Comparison of ENCODE assay signal across 13 cellular contexts in the genomic region with DNA sequence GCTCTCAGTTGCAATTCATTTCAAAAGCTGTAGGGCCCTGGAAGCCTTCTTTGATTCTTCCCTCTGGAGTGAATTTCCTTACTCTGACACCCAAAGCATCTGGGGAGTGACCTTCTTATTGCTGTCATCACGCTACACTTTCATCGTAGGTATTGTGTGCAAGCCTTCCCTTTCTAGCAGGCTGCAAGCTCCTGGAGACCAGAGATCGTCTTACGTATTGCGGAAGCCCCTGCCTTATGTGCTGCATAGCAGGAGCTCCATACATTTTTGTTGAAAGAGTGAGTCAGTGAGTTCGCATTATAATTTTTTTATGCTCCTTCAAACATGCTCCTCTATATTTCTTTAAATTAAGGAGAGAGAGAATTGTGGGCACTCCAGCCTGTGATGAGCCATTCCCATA. TPM values are rescaled to one million over a fixed set of nuclear protein-coding genes. Genes with fewer than 3 reads are reported as not detected.
A peak's percentile ranks its signal among the peaks of the same experiment; 100 is the strongest.
DNase-seq lines count a peak whose midpoint lies in the region; TF ChIP-seq lines count a peak whose summit lies in the region.
"Had no signal": no experiment of that assay in that cellular context is flagged by ENCODE, and none has a peak within 500 bp of the region (broad histone marks: within the 10 kb centered on the region; RNA-seq: fewer than 3 reads in every experiment).

No MANE protein-coding gene starts in this region.

- WGBS in sigmoid colon, 2 donors, result 81 to 87% methylated on average over 6 of the region's 6 CpGs

- H3K27ac Mint-ChIP-seq in osteocyte (ENCODE audit: unreplicated experiment), result peak overlapping the region; percentile 39
- H3K27ac Mint-ChIP-seq: CD4-positive, CD25-positive, alpha-beta regulatory T cell; GM23338 had no signal

- peak; percentile 37 for DNase-seq in AG04449 (ENCODE audit: low read depth, low spot score)
- no peak for DNase-seq in SJCRH30
- DNase-seq in choroid plexus epithelial cell (ENCODE audit: low read depth), result peak; percentile 68
- no peak for DNase-seq in osteocyte (ENCODE audit: extremely low spot score, unreplicated experiment)
- no peak for DNase-seq in NCI-H2081 treated with DMSO at 0.1 percent for 48 hours (lab: John Stamatoyannopoulos, UW)
- no peak for DNase-seq in sigmoid colon
- no peak for DNase-seq in NOMO-1 treated with dmso at 0.1 percent for 144 hours (lab: John Stamatoyannopoulos, UW; ENCODE audit: unreplicated experiment)
- DNase-seq: 8988T; CD4-positive, CD25-positive, alpha-beta regulatory T cell; H7 had no signal

- H3K36me3 Mint-ChIP-seq in osteocyte (ENCODE audit: unreplicated experiment), result no peaks in the 10 kb centered on the region
- H3K36me3 Mint-ChIP-seq: CD4-positive, CD25-positive, alpha-beta regulatory T cell had no signal

- H3K4me3 ChIP-seq in AG04449 (ENCODE audit: low read depth, low read length), result no peak overlapping the region
- no peak overlapping the region for H3K4me3 ChIP-seq in SJCRH30
- no peak overlapping the region for H3K4me3 ChIP-seq in choroid plexus epithelial cell (ENCODE audit: low read depth, low read length)
- no peak overlapping the region for H3K4me3 ChIP-seq in sigmoid colon
- H3K4me3 ChIP-seq: BLaER1 treated with 17β-estradiol and CSF1 and Interleukin-3, amounts not matched to agents 10 nM and 100 nM; GM23338 had no signal

- H3K4me1 ChIP-seq in SJCRH30 (peaks cover 29% of the 10 kb centered on the region), sigmoid colon (no peaks in the 10 kb centered on the region)

- POLR2A ChIA-PET in AG04449 (lab: Yijun Ruan, JAX), result interaction anchor here (1.3 kb wide), 1 partner anchor 21 kb away, joined by 4 read pairs; the partner anchor contains the start of gene TMEM218

- H3K27ac ChIP-seq in SJCRH30, result 0 out of 2 replicates have a peak overlapping the region, but pooled peaks have one; percentile 14
- no peak overlapping the region for H3K27ac ChIP-seq in sigmoid colon
- H3K27ac ChIP-seq: BLaER1 treated with 17β-estradiol and CSF1 and Interleukin-3, amounts not matched to agents 10 nM and 100 nM had no signal

- H3K9me3 ChIP-seq in SJCRH30 (replicated peaks) (0 out of 2 replicates have a peak, but pooled peaks cover 2% of the 10 kb centered on the region), sigmoid colon (no peaks in the 10 kb centered on the region)
- H3K9me3 ChIP-seq: BLaER1 treated with 17β-estradiol and CSF1 and Interleukin-3, amounts not matched to agents 10 nM and 100 nM had no signal

- intact Hi-C loops in sigmoid colon (cut with DNase I), result no loop called here

- peaks cover 30% of the 10 kb centered on the region for H3K4me1 Mint-ChIP-seq in osteocyte (ENCODE audit: unreplicated experiment)
- H3K4me1 Mint-ChIP-seq: CD4-positive, CD25-positive, alpha-beta regulatory T cell had no signal

- no peak for TF ChIP-seq CTCF in AG04449 (IDR thresholded peaks at IDR 0.05; ENCODE audit: insufficient read depth, low read length, missing control alignments)
- TF ChIP-seq CTCF in choroid plexus epithelial cell (conservative IDR thresholded peaks at IDR 0.05; ENCODE audit: low read depth, low read length), result no peak
- no peak for TF ChIP-seq CTCF in osteocyte (IDR thresholded peaks at IDR 0.05)
- TF ChIP-seq CTCF in sigmoid colon (IDR thresholded peaks at IDR 0.05), result no peak

- no peaks in the 10 kb centered on the region for H3K27me3 ChIP-seq in SJCRH30
- peaks cover 0 to 10% (median 0%) of the 10 kb centered on the region in 3 donors for H3K27me3 ChIP-seq in sigmoid colon
- H3K27me3 ChIP-seq: BLaER1 treated with 17β-estradiol and CSF1 and Interleukin-3, amounts not matched to agents 10 nM and 100 nM had no signal

- H3K9me3 Mint-ChIP-seq in osteocyte (ENCODE audit: unreplicated experiment), result no peaks in the 10 kb centered on the region
- H3K9me3 Mint-ChIP-seq: GM23338 had no signal

- no peaks in the 10 kb centered on the region for H3K27me3 Mint-ChIP-seq in osteocyte (ENCODE audit: unreplicated experiment)

- CTCF ChIA-PET in AG04449 (lab: Yijun Ruan, JAX), result interaction anchor here (0.6 to 3.5 kb wide), 6 partner anchors 8 to 216 kb away, joined by 3 to 23 read pairs (median 6); partner anchors contain the start of gene TMEM218

- no peak overlapping the region for H3K4me3 Mint-ChIP-seq in osteocyte (ENCODE audit: unreplicated experiment)
- H3K4me3 Mint-ChIP-seq: CD4-positive, CD25-positive, alpha-beta regulatory T cell; GM23338 had no signal

- TF ChIP-seq EP300 in sigmoid colon (IDR thresholded peaks at IDR 0.05), result no peak

- TF ChIP-seq POLR2A in sigmoid colon (IDR thresholded peaks at IDR 0.05), result no peak

- no peaks in the 10 kb centered on the region for H3K36me3 ChIP-seq in SJCRH30
- H3K36me3 ChIP-seq in sigmoid colon, result no peaks in the 10 kb centered on the region
- H3K36me3 ChIP-seq: BLaER1 treated with 17β-estradiol and CSF1 and Interleukin-3, amounts not matched to agents 10 nM and 100 nM had no signal

RNA-seq across cellular contexts. Expression of gene TMEM218, which starts 21.2 kb away (rescaled TPM):
- total RNA-seq in SJCRH30 (2014; rRNA removed; shearing (Covaris generic)), result 19.1 and 22.0 TPM in 2 replicates
- total RNA-seq in osteocyte, result 19.9 and 23.7 TPM in 2 replicates
- total RNA-seq in sigmoid colon, result 10 to 100 TPM; 14.0 to 34.6 (median 26.0) TPM
- polyA plus RNA-seq in sigmoid colon, result 10 to 100 TPM; 12.0 to 23.3 (median 15.6) TPM

RNA-seq across cellular contexts. Expression of gene PKNOX2, which starts 32.0 kb away (rescaled TPM):
- total RNA-seq in SJCRH30 (2014; rRNA removed; shearing (Covaris generic)), result 13.1 and 15.1 TPM in 2 replicates
- total RNA-seq in osteocyte (78.7 and 89.3 TPM in 2 replicates), sigmoid colon (1 to 10 TPM; 1.4 to 4.7 (median 1.7) TPM)
- 1 to 10 TPM in 1 of 3 donors, under 1 TPM in 2; 0.23 to 1.2 (median 0.60) TPM for polyA plus RNA-seq in sigmoid colon
- total RNA-seq: CD4-positive, CD25-positive, alpha-beta regulatory T cell; HT-29 had no signal
- polyA plus RNA-seq: CD4-positive, CD25-positive, alpha-beta regulatory T cell had no signal

Comparison
In these comparisons a context has a peak if more than half of its experiments do, and no peak if none do; other contexts are left out.
1. DNase-seq: peak in AG04449 (single experiment) and choroid plexus epithelial cell (single experiment); none in SJCRH30 (0 of 2), osteocyte (single experiment), NCI-H2081 treated with DMSO at 0.1 percent for 48 hours (single experiment), sigmoid colon (single experiment) and NOMO-1 treated with dmso at 0.1 percent for 144 hours (single experiment).